12 cellular contexts compared by ENCODE assay signal in genomic region chr10:118621304-118621942, GRCh38. TPM values are rescaled to one million over a fixed set of nuclear protein-coding genes. Genes with fewer than 3 reads are reported as not detected.
A peak's percentile ranks its signal among the peaks of the same experiment; 100 is the strongest.
DNase-seq lines count a peak whose midpoint lies in the region; ATAC-seq and TF ChIP-seq lines count a peak whose summit lies in the region.
"Had no signal": no experiment of that assay in that cellular context is flagged by ENCODE, and none has a peak within 500 bp of the region (broad histone marks: within the 10 kb centered on the region; RNA-seq: fewer than 3 reads in every experiment).

No MANE protein-coding gene starts in this region.

- H3K36me3 ChIP-seq in upper lobe of right lung, result no peaks in the 10 kb centered on the region
- H3K36me3 ChIP-seq: colonic mucosa, WERI-Rb-1 had no signal

- no peak for TF ChIP-seq CTCF in upper lobe of right lung (IDR thresholded peaks at IDR 0.05)

- no peak overlapping the region for H3K4me3 Mint-ChIP-seq in activated naive CD4-positive, alpha-beta T cell treated with anti-CD3 and anti-CD28 coated beads for 36 hours

- H3K27me3 Mint-ChIP-seq in activated naive CD4-positive, alpha-beta T cell treated with anti-CD3 and anti-CD28 coated beads for 36 hours (ENCODE audit: low read depth), result no peaks in the 10 kb centered on the region

- no peak overlapping the region for H3K4me3 ChIP-seq in upper lobe of right lung
- H3K4me3 ChIP-seq: colonic mucosa had no signal

- peak; percentile 61 for ATAC-seq in upper lobe of right lung
- ATAC-seq: Right ventricle myocardium inferior had no signal

- H3K27ac Mint-ChIP-seq in activated naive CD4-positive, alpha-beta T cell treated with anti-CD3 and anti-CD28 coated beads for 36 hours, result no peak overlapping the region

- no peaks in the 10 kb centered on the region for H3K27me3 ChIP-seq in upper lobe of right lung
- H3K27me3 ChIP-seq: colonic mucosa had no signal

- H3K9me3 Mint-ChIP-seq in activated naive CD4-positive, alpha-beta T cell treated with anti-CD3 and anti-CD28 coated beads for 36 hours, result no peaks in the 10 kb centered on the region

- H3K9me3 ChIP-seq in upper lobe of right lung, result no peaks in the 10 kb centered on the region
- H3K9me3 ChIP-seq: colonic mucosa had no signal

- H3K4me1 Mint-ChIP-seq in activated naive CD4-positive, alpha-beta T cell treated with anti-CD3 and anti-CD28 coated beads for 36 hours (ENCODE audit: low read depth), result peaks cover 13% of the 10 kb centered on the region

- intact Hi-C loops in activated naive CD4-positive, alpha-beta T cell treated with anti-CD3 and anti-CD28 coated beads for 36 hours (cut with micrococcal nuclease), result loop anchor here (1.0 to 2.0 kb wide), 2 partner anchors 27 to 77 kb away; no protein-coding TSS in a partner anchor
- intact Hi-C loops in upper lobe of right lung (cut with DNase I), result no loop called here

- no peak overlapping the region for H3K27ac ChIP-seq in upper lobe of right lung
- H3K27ac ChIP-seq: colonic mucosa, WERI-Rb-1 had no signal

- peak; percentile 51 for DNase-seq in activated naive CD4-positive, alpha-beta T cell treated with anti-CD3 and anti-CD28 coated beads for 36 hours
- no peak for DNase-seq in activated naive CD4-positive, alpha-beta T cell treated with Interleukin-2 at 50 U/mL for 16 hours
- DNase-seq in activated CD4-positive, alpha-beta T cell treated with anti-CD3 and anti-CD28 coated beads for 48 hours, result peak; percentile 51
- peak; percentile 2 for DNase-seq in foreskin melanocyte
- no peak for DNase-seq in upper lobe of right lung
- DNase-seq in DMS153 treated with DMSO at 0.1 percent for 48 hours (lab: John Stamatoyannopoulos, UW; ENCODE audit: unreplicated experiment), result no peak
- no peak for DNase-seq in GM19240 (ENCODE audit: insufficient read length, low spot score)
- DNase-seq in T-helper 9 cell, result no peak
- DNase-seq: colonic mucosa, NCI-H2227 treated with DMSO at 0.1 percent for 48 hours, WERI-Rb-1 had no signal

- no peaks in the 10 kb centered on the region for H3K36me3 Mint-ChIP-seq in activated naive CD4-positive, alpha-beta T cell treated with anti-CD3 and anti-CD28 coated beads for 36 hours (ENCODE audit: low read depth)

- CTCF ChIA-PET in activated naive CD4-positive, alpha-beta T cell treated with anti-CD3 and anti-CD28 coated beads for 36 hours (lab: Charles Lee), result interaction anchor here (0.7 to 0.8 kb wide), 2 partner anchors 11 to 12 kb away, joined by 3 read pairs; no protein-coding TSS in a partner anchor

- peaks cover 10% of the 10 kb centered on the region for H3K4me1 ChIP-seq in upper lobe of right lung
- H3K4me1 ChIP-seq: colonic mucosa had no signal

RNA-seq across cellular contexts. Expression of gene PRLHR, which starts 26.0 kb away (rescaled TPM):
- not detected for total RNA-seq in activated naive CD4-positive, alpha-beta T cell treated with anti-CD3 and anti-CD28 coated beads for 36 hours
- total RNA-seq in upper lobe of right lung, result not detected
- total RNA-seq: colonic mucosa, Right ventricle myocardium inferior had no signal

Comparison
In these comparisons a context has a peak if more than half of its experiments do, and no peak if none do; other contexts are left out.
1. DNase-seq: peak in activated naive CD4-positive, alpha-beta T cell treated with anti-CD3 and anti-CD28 coated beads for 36 hours (single experiment), activated CD4-positive, alpha-beta T cell treated with anti-CD3 and anti-CD28 coated beads for 48 hours (single experiment) and foreskin melanocyte (single experiment); none in activated naive CD4-positive, alpha-beta T cell treated with Interleukin-2 at 50 U/mL for 16 hours (single experiment), upper lobe of right lung (single experiment), DMS153 treated with DMSO at 0.1 percent for 48 hours (single experiment), GM19240 (single experiment) and T-helper 9 cell (single experiment).